9 cellular contexts compared by ENCODE assay signal in genomic region chr3:50341537-50341936, GRCh38. TPM values are rescaled to one million over a fixed set of nuclear protein-coding genes. Genes with fewer than 3 reads are reported as not detected.
DNase-seq lines count a peak whose midpoint lies in the region; ATAC-seq and TF ChIP-seq lines count a peak whose summit lies in the region.
"Had no signal": no experiment of that assay in that cellular context is flagged by ENCODE, and none has a peak within 500 bp of the region (broad histone marks: within the 10 kb centered on the region; RNA-seq: fewer than 3 reads in every experiment).

No MANE protein-coding gene starts in this region.

- peak overlapping the region; percentile 83 for H3K4me3 Mint-ChIP-seq in natural killer cell treated with Interleukin-12 subunit alpha and Interleukin-12 subunit beta and Interleukin-15 and Interleukin-18, amount 100 ng/mL, for 72 hours

- H3K9me3 Mint-ChIP-seq in natural killer cell treated with Interleukin-12 subunit alpha and Interleukin-12 subunit beta and Interleukin-15 and Interleukin-18, amount 100 ng/mL, for 72 hours, result no peaks in the 10 kb centered on the region

- H3K4me1 Mint-ChIP-seq in natural killer cell treated with Interleukin-12 subunit alpha and Interleukin-12 subunit beta and Interleukin-15 and Interleukin-18, amount 100 ng/mL, for 72 hours (ENCODE audit: low read depth in 2 of 2), result peaks cover 38 to 55% of the 10 kb centered on the region in 2 donors

- no peak for TF ChIP-seq CTCF in AG10803 (conservative IDR thresholded peaks at IDR 0.05; ENCODE audit: low read length)
- no peak for TF ChIP-seq CTCF in GM12875 (IDR thresholded peaks at IDR 0.05; ENCODE audit: borderline replicate concordance, insufficient read depth, low read depth, low read length)
- no peak for TF ChIP-seq CTCF in cardiac fibroblast (IDR thresholded peaks at IDR 0.05; ENCODE audit: low read depth, low read length)

- ATAC-seq in natural killer cell treated with Interleukin-12 subunit alpha and Interleukin-12 subunit beta and Interleukin-15 and Interleukin-18, amount 100 ng/mL, for 72 hours, result no peak
- no peak for ATAC-seq in HG02870 (IDR thresholded peaks at IDR 0.05; ENCODE audit: unreplicated experiment)

- H3K4me3 ChIP-seq in AG10803 (ENCODE audit: low read length) (peak overlapping the region; percentile 70), GM12875 (ENCODE audit: low read depth, low read length) (peak overlapping the region; percentile 95), cardiac fibroblast (replicated peaks in 1 of 2; ENCODE audit: low read depth in 2 of 2, low read length in 2 of 2) (peak overlapping the region; percentile 42 to 64)

- peak overlapping the region in 1 of 2 donors; percentile 97 for H3K27ac Mint-ChIP-seq in natural killer cell treated with Interleukin-12 subunit alpha and Interleukin-12 subunit beta and Interleukin-15 and Interleukin-18, amount 100 ng/mL, for 72 hours

- DNase-seq in AG10803 (ENCODE audit: low read depth), result no peak
- DNase-seq in cardiac fibroblast (ENCODE audit: low read depth in 2 of 2), result no peak
- no peak for DNase-seq in natural killer cell treated with Interleukin-12 subunit alpha and Interleukin-12 subunit beta and Interleukin-15 and Interleukin-18, amount 100 ng/mL, for 72 hours (ENCODE audit: low spot score)
- DNase-seq in DMS53 (lab: John Stamatoyannopoulos, UW), result no peak
- no peak for DNase-seq in AG08395 (ENCODE audit: low spot score)
- no peak for DNase-seq in germinal center (ENCODE audit: low spot score)
- DNase-seq: NCI-H1417 treated with DMSO at 0.1 percent for 48 hours had no signal

- H3K27me3 Mint-ChIP-seq in natural killer cell treated with Interleukin-12 subunit alpha and Interleukin-12 subunit beta and Interleukin-15 and Interleukin-18, amount 100 ng/mL, for 72 hours, result no peaks in the 10 kb centered on the region

- peaks cover 2% of the 10 kb centered on the region for H3K36me3 Mint-ChIP-seq in natural killer cell treated with Interleukin-12 subunit alpha and Interleukin-12 subunit beta and Interleukin-15 and Interleukin-18, amount 100 ng/mL, for 72 hours

RNA-seq across cellular contexts. Expression of gene RASSF1, which starts 0.9 kb away (rescaled TPM):
- 10 to 100 TPM; 48.2 to 65.4 TPM for total RNA-seq in natural killer cell treated with Interleukin-12 subunit alpha and Interleukin-12 subunit beta and Interleukin-15 and Interleukin-18, amount 100 ng/mL, for 72 hours

RNA-seq across cellular contexts. Expression of gene ZMYND10, which starts 4.0 kb away (rescaled TPM):
- total RNA-seq in natural killer cell treated with Interleukin-12 subunit alpha and Interleukin-12 subunit beta and Interleukin-15 and Interleukin-18, amount 100 ng/mL, for 72 hours, result 1 to 10 TPM in 1 of 2 donors, under 1 TPM in 1; 0.95 to 1.4 TPM

RNA-seq across cellular contexts. Expression of gene NPRL2, which starts 9.0 kb away (rescaled TPM):
- total RNA-seq in natural killer cell treated with Interleukin-12 subunit alpha and Interleukin-12 subunit beta and Interleukin-15 and Interleukin-18, amount 100 ng/mL, for 72 hours, result 10 to 100 TPM; 42.3 to 44.6 TPM

RNA-seq across cellular contexts. Expression of gene CYB561D2, which starts 9.1 kb away (rescaled TPM):
- 10 to 100 TPM; 36.9 to 38.2 TPM for total RNA-seq in natural killer cell treated with Interleukin-12 subunit alpha and Interleukin-12 subunit beta and Interleukin-15 and Interleukin-18, amount 100 ng/mL, for 72 hours

RNA-seq across cellular contexts. Expression of gene TUSC2, which starts 13.5 kb away (rescaled TPM):
- 10 to 100 TPM; 26.9 to 31.9 TPM for total RNA-seq in natural killer cell treated with Interleukin-12 subunit alpha and Interleukin-12 subunit beta and Interleukin-15 and Interleukin-18, amount 100 ng/mL, for 72 hours
